14 cellular contexts compared by ENCODE assay signal in the genomic region with DNA sequence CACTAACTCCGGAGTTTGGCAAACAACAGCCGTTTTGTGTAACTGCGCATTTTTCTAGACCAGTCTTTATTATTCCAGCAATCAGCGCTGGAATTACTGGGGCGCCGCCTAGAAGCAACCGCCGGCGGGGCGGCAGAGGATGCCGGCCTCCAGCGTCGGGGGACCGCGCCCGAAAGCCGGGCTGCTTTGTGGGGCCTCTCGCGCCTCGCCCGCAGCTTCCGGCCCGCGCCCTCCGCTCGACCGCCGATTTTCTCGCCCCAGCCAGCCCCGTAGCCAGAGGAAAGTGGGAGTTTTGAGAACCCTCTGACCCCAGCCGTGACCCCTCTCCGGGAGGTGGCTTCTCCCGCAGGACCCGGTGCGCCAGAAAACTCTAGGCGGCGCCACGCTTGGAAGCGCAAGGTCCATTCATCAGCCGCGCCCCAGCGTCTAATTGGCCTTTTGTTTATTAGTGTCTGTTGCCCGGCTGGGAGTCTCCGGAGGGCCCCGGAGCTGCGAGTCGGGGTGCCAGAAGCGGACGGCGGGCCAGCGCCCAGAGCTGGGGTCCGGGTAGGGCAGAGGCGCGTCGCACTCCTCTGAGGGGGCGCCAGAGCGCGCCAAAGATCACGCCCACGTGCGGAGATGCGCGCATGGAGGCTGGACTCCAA. TPM values are rescaled to one million over a fixed set of nuclear protein-coding genes. Genes with fewer than 3 reads are reported as not detected.
DNase-seq lines count a peak whose midpoint lies in the region; ATAC-seq and TF ChIP-seq lines count a peak whose summit lies in the region.
"Had no signal": no experiment of that assay in that cellular context is flagged by ENCODE, and none has a peak within 500 bp of the region (broad histone marks: within the 10 kb centered on the region; RNA-seq: fewer than 3 reads in every experiment).

No MANE protein-coding gene starts in this region.

- H3K36me3 Mint-ChIP-seq in activated T-helper 17 cell treated with anti-CD3 and anti-CD28 coated beads, Interleukin-2, amount 50 U/mL, for 72 hours (ENCODE audit: low read depth): peaks cover 5% of the 10 kb centered on the region

- H3K9me3 ChIP-seq in iPS-15b (ENCODE audit: control insufficient read depth, insufficient read depth, low read length) (no peaks in the 10 kb centered on the region), psoas muscle (no peaks in the 10 kb centered on the region)

- ATAC-seq in psoas muscle: peak; percentile 10 to 47 (median 37)
- ATAC-seq in HG03521 (IDR thresholded peaks at IDR 0.05; ENCODE audit: unreplicated experiment): no peak
- ATAC-seq in GM21528 (IDR thresholded peaks at IDR 0.05; ENCODE audit: low FRiP score, unreplicated experiment): no peak
- ATAC-seq in activated T-helper 17 cell treated with anti-CD3 and anti-CD28 coated beads, Interleukin-2, amount 50 U/mL, for 72 hours (replicated peaks): no peak
- ATAC-seq: activated CD4-positive, CD25-positive, alpha-beta regulatory T cell treated with anti-CD3 and anti-CD28 coated beads, Interleukin-2, amount 50 U/mL, for 24 hours had no signal

- H3K27me3 Mint-ChIP-seq in activated T-helper 17 cell treated with anti-CD3 and anti-CD28 coated beads, Interleukin-2, amount 50 U/mL, for 72 hours: peaks cover 65% of the 10 kb centered on the region

- H3K4me1 Mint-ChIP-seq in activated T-helper 17 cell treated with anti-CD3 and anti-CD28 coated beads, Interleukin-2, amount 50 U/mL, for 72 hours: peaks cover 5% of the 10 kb centered on the region

- no peak overlapping the region for H3K4me3 Mint-ChIP-seq in activated T-helper 17 cell treated with anti-CD3 and anti-CD28 coated beads, Interleukin-2, amount 50 U/mL, for 72 hours

- H3K9ac ChIP-seq in iPS-15b (ENCODE audit: low read depth, low read length): no peak overlapping the region

- WGBS in psoas muscle, 3 donors: 4 to 7% (median 5%) methylated on average over 60 to 63 of the region's 63 CpGs

- H3K36me3 ChIP-seq in iPS-15b (ENCODE audit: control insufficient read depth, insufficient read depth, low read length) (no peaks in the 10 kb centered on the region), psoas muscle (ENCODE audit: insufficient read depth in 1 of 2, low read depth in 1 of 2) (no peaks in the 10 kb centered on the region)

- H3K4me3 ChIP-seq in iPS-15b (ENCODE audit: low read depth, low read length): peak overlapping the region; percentile 40
- H3K4me3 ChIP-seq in psoas muscle: peak overlapping the region; percentile 49

- no peaks in the 10 kb centered on the region for H3K9me3 Mint-ChIP-seq in activated T-helper 17 cell treated with anti-CD3 and anti-CD28 coated beads, Interleukin-2, amount 50 U/mL, for 72 hours

- TF ChIP-seq CTCF in psoas muscle (IDR thresholded peaks at IDR 0.05): peak; percentile 8

- peaks cover 96% of the 10 kb centered on the region for H3K27me3 ChIP-seq in iPS-15b (ENCODE audit: control insufficient read depth, insufficient read depth, low read length)
- peaks cover 0 to 61% (median 17%) of the 10 kb centered on the region in 3 donors for H3K27me3 ChIP-seq in psoas muscle (ENCODE audit: insufficient read depth in 3 of 3, low read length in 2 of 3)

- H3K27ac Mint-ChIP-seq in activated T-helper 17 cell treated with anti-CD3 and anti-CD28 coated beads, Interleukin-2, amount 50 U/mL, for 72 hours: no peak overlapping the region

- no peak overlapping the region for H3K27ac ChIP-seq in psoas muscle

- H3K4me1 ChIP-seq in iPS-15b (ENCODE audit: control insufficient read depth, insufficient read depth, low read length): no peaks in the 10 kb centered on the region
- H3K4me1 ChIP-seq in psoas muscle: peaks cover 31% of the 10 kb centered on the region

- intact Hi-C loops in psoas muscle (cut with DNase I): no loop called here

- DNase-seq in AG20443 (ENCODE audit: low spot score) (peak; percentile 71), SW480 (ENCODE audit: low spot score) (peak; percentile 30), psoas muscle (peak in 1 of 2 donors; percentile 60), hypothalamus (lab: John Stamatoyannopoulos, UW) (no peak)
- DNase-seq: islet precursor cell, Karpas-422, NCI-H2081 treated with DMSO at 0.1 percent for 48 hours, SW 1271 had no signal

RNA-seq across cellular contexts. Expression of a gene that starts 10.7 kb away (rescaled TPM):
- 1 to 10 TPM in 2 of 4 donors, under 1 TPM in 2; 0.69 to 3.3 (median 1.2) TPM for total RNA-seq in psoas muscle
- 1 to 10 TPM; 1.1 to 3.4 (median 1.2) TPM for polyA plus RNA-seq in psoas muscle
- not detected for total RNA-seq in activated T-helper 17 cell treated with anti-CD3 and anti-CD28 coated beads, Interleukin-2, amount 50 U/mL, for 72 hours
- total RNA-seq: bronchial epithelial cell had no signal

Comparison
In these comparisons a context has a peak if more than half of its experiments do, and no peak if none do; other contexts are left out.
1. DNase-seq: peak in AG20443 (single experiment) and SW480 (single experiment); none in hypothalamus (0 of 51).
2. ATAC-seq: peak in psoas muscle (4 of 4); none in HG03521 (single experiment), GM21528 (single experiment) and activated T-helper 17 cell treated with anti-CD3 and anti-CD28 coated beads, Interleukin-2, amount 50 U/mL, for 72 hours (single experiment).